19 cellular contexts compared by ENCODE assay signal in genomic region chr6:3425574-3425973, GRCh38. TPM values are rescaled to one million over a fixed set of nuclear protein-coding genes. Genes with fewer than 3 reads are reported as not detected.
A peak's percentile ranks its signal among the peaks of the same experiment; 100 is the strongest.
DNase-seq lines count a peak whose midpoint lies in the region; ATAC-seq, FAIRE-seq and TF ChIP-seq lines count a peak whose summit lies in the region.
"Had no signal": no experiment of that assay in that cellular context is flagged by ENCODE, and none has a peak within 500 bp of the region (broad histone marks: within the 10 kb centered on the region; RNA-seq: fewer than 3 reads in every experiment).

No MANE protein-coding gene starts in this region.

- peak overlapping the region; percentile 2 for H3K4me2 ChIP-seq in GM23248 (ENCODE audit: unreplicated experiment)
- H3K4me2 ChIP-seq in H1 (ENCODE audit: insufficient read depth in 1 of 2, low read depth in 2 of 2, low read length in 2 of 2): no peak overlapping the region
- H3K4me2 ChIP-seq in smooth muscle cell: no peak overlapping the region
- H3K4me2 ChIP-seq: BLaER1 had no signal

- H3K79me1 ChIP-seq in H1 (ENCODE audit: low read depth, low read length): peaks cover 9% of the 10 kb centered on the region

- H3F3A ChIP-seq in GM23248 (ENCODE audit: insufficient read depth) (peaks cover 30% of the 10 kb centered on the region), smooth muscle cell (ENCODE audit: low read depth) (peaks cover 3% of the 10 kb centered on the region)

- intact Hi-C loops in psoas muscle (cut with DNase I): loop anchor here in 1 of 2 donors (10.0 kb wide), 1 partner anchor 141 kb away; no protein-coding TSS in a partner anchor

- no peak overlapping the region for H2BK5ac ChIP-seq in H1 (ENCODE audit: low read depth, low read length)

- no peaks in the 10 kb centered on the region for H3K9me3 ChIP-seq in GM23248 (ENCODE audit: low read depth)
- no peaks in the 10 kb centered on the region for H3K9me3 ChIP-seq in RWPE2 (ENCODE audit: severe bottlenecking)
- no peaks in the 10 kb centered on the region for H3K9me3 ChIP-seq in H1 (ENCODE audit: insufficient read depth in 2 of 2, low read depth in 1 of 2, low read length in 1 of 2)
- no peaks in the 10 kb centered on the region for H3K9me3 ChIP-seq in smooth muscle cell (replicated peaks; ENCODE audit: low read depth)
- H3K9me3 ChIP-seq in psoas muscle: no peaks in the 10 kb centered on the region
- H3K9me3 ChIP-seq: BLaER1 had no signal

- H4K20me1 ChIP-seq in GM23248 (ENCODE audit: insufficient read depth) (no peaks in the 10 kb centered on the region), H1 (replicated peaks in 1 of 2; ENCODE audit: control insufficient read depth in 1 of 2, insufficient read depth in 2 of 2, low read length in 2 of 2) (no peaks in the 10 kb centered on the region), smooth muscle cell (ENCODE audit: low read depth) (no peaks in the 10 kb centered on the region)
- H4K20me1 ChIP-seq: BLaER1 had no signal

- H2AFZ ChIP-seq in GM23248 (no peak overlapping the region), H1 (ENCODE audit: low read length) (no peak overlapping the region), smooth muscle cell (ENCODE audit: low read depth) (no peak overlapping the region)

- no peak overlapping the region for H2AK5ac ChIP-seq in H1 (ENCODE audit: low read depth, low read length)

- H3K23ac ChIP-seq in H1 (ENCODE audit: insufficient read length): no peak overlapping the region

- H3K79me2 ChIP-seq in GM23248 (ENCODE audit: insufficient read depth) (peaks cover 11% of the 10 kb centered on the region; the same call in 1 of the 2 replicates), H1 (ENCODE audit: control insufficient read depth in 1 of 2, insufficient read depth in 2 of 2, low read length in 2 of 2) (peaks cover 0 to 62% of the 10 kb centered on the region in 2 experiments; a peak in 2 of 4 replicates), smooth muscle cell (ENCODE audit: low read depth) (no peaks in the 10 kb centered on the region)

- no peak for FAIRE-seq in H1 (lab: Jason Lieb, UNC)
- FAIRE-seq: A204.1, G401.6, GM12891, HTR-8/SVneo had no signal

- DNase-seq in GM23248: no peak
- no peak for DNase-seq in RWPE2 (ENCODE audit: low spot score)
- DNase-seq in H1 (ENCODE audit: low read depth in 1 of 2, low spot score in 2 of 2): no peak
- DNase-seq in smooth muscle cell (lab: John Stamatoyannopoulos, UW; ENCODE audit: unreplicated experiment): no peak
- DNase-seq in SIG-M5 (lab: John Stamatoyannopoulos, UW): no peak
- no peak for DNase-seq in RKO (ENCODE audit: low spot score)
- DNase-seq in activated CD8-positive, alpha-beta memory T cell treated with anti-CD3 and anti-CD28 coated beads, Interleukin-2, amount 50 U/mL, for 48 hours: no peak
- no peak for DNase-seq in psoas muscle
- DNase-seq: CD8-positive, alpha-beta T cell; COR-L47; GOT3; H9; KG1 had no signal

- no peak overlapping the region for H4K5ac ChIP-seq in H1 (ENCODE audit: insufficient read length, low read depth, low read length)

- no peak overlapping the region for H4K91ac ChIP-seq in H1 (replicated peaks; ENCODE audit: insufficient read length, low read length)

- no peak overlapping the region for H4K8ac ChIP-seq in H1 (ENCODE audit: extremely low read depth, insufficient read depth, low read length)

- no peak overlapping the region for H2BK120ac ChIP-seq in H1 (replicated peaks; ENCODE audit: low read depth, low read length)

- no peak for ATAC-seq in RWPE2 (ENCODE audit: low read depth)
- no peak for ATAC-seq in psoas muscle
- ATAC-seq: CD8-positive, alpha-beta T cell had no signal

- no peak overlapping the region for H3K4me3 ChIP-seq in GM23248
- no peak overlapping the region for H3K4me3 ChIP-seq in RWPE2 (ENCODE audit: severe bottlenecking)
- no peak overlapping the region for H3K4me3 ChIP-seq in H1 (ENCODE audit: extremely low read depth in 1 of 4, insufficient read depth in 2 of 4, low read depth in 3 of 4, low read length in 4 of 4)
- H3K4me3 ChIP-seq in smooth muscle cell: no peak overlapping the region
- H3K4me3 ChIP-seq in psoas muscle: no peak overlapping the region
- H3K4me3 ChIP-seq: BLaER1 had no signal

- TF ChIP-seq EP300 in H1 (IDR thresholded peaks at IDR 0.05; ENCODE audit: borderline replicate concordance in 1 of 2, low read depth in 2 of 2, low read length in 2 of 2): no peak

- H3K36me3 ChIP-seq in GM23248 (ENCODE audit: low read depth) (no peaks in the 10 kb centered on the region), RWPE2 (ENCODE audit: low read depth) (no peaks in the 10 kb centered on the region), H1 (ENCODE audit: control insufficient read depth in 2 of 4, insufficient read depth in 4 of 4, low read length in 3 of 4) (no peaks in the 10 kb centered on the region), smooth muscle cell (ENCODE audit: low read depth) (no peaks in the 10 kb centered on the region), psoas muscle (ENCODE audit: insufficient read depth in 1 of 2, low read depth in 1 of 2) (no peaks in the 10 kb centered on the region)
- H3K36me3 ChIP-seq: BLaER1 had no signal

- WGBS in GM23248 (ENCODE audit: low coverage in 1 of 2, low lambda C conversion rate in 2 of 2, missing lambda C conversion rate in 2 of 2), 2 experiments: 90 to 95% methylated on average over 2 of the region's 2 CpGs
- WGBS in H1 (ENCODE audit: extremely low coverage in 1 of 2, insufficient coverage in 1 of 2, insufficient read length in 1 of 2, insufficient replicate concordance in 2 of 2, low coverage in 1 of 2, low lambda C conversion rate in 2 of 2, missing lambda C conversion rate in 1 of 2), 2 experiments: 93% methylated on average over 2 of the region's 2 CpGs; no CpG with 5 or more reads in 1 of the 2 experiments
- WGBS in smooth muscle cell (ENCODE audit: low lambda C conversion rate): 63% methylated on average over 2 of the region's 2 CpGs
- 61 to 87% (median 65%) methylated on average over 2 of the region's 2 CpGs for WGBS in psoas muscle, 3 donors

- H3K56ac ChIP-seq in H1 (replicated peaks; ENCODE audit: insufficient read length, low read depth, low read length): no peak overlapping the region

- H3K27me3 ChIP-seq in GM23248 (replicated peaks; ENCODE audit: insufficient read depth) (no peaks in the 10 kb centered on the region), RWPE2 (ENCODE audit: insufficient read depth, poor library complexity, severe bottlenecking) (no peaks in the 10 kb centered on the region), H1 (replicated peaks in 1 of 4; ENCODE audit: control insufficient read depth in 3 of 4, extremely low read depth in 1 of 4, insufficient read depth in 3 of 4, low read length in 3 of 4) (no peaks in the 10 kb centered on the region), smooth muscle cell (ENCODE audit: low read depth) (peaks cover 5% of the 10 kb centered on the region), psoas muscle (ENCODE audit: insufficient read depth in 3 of 3, low read length in 2 of 3) (no peaks in the 10 kb centered on the region)
- H3K27me3 ChIP-seq: BLaER1 had no signal

- H3K14ac ChIP-seq in H1 (ENCODE audit: insufficient read length): no peak overlapping the region

- no peak overlapping the region; the same call in 1 of the 2 replicates for H2BK12ac ChIP-seq in H1 (ENCODE audit: low read depth, low read length)

- H3K27ac ChIP-seq in GM23248: no peak overlapping the region
- H3K27ac ChIP-seq in RWPE2 (ENCODE audit: poor library complexity, severe bottlenecking): peak overlapping the region; percentile 52
- H3K27ac ChIP-seq in H1 (ENCODE audit: low read depth, low read length): no peak overlapping the region
- H3K27ac ChIP-seq in smooth muscle cell (ENCODE audit: low read depth): peak overlapping the region; percentile 66
- no peak overlapping the region for H3K27ac ChIP-seq in psoas muscle
- H3K27ac ChIP-seq: BLaER1 had no signal

- no peaks in the 10 kb centered on the region; the same call in 1 of the 2 replicates for H3K23me2 ChIP-seq in H1 (ENCODE audit: low read depth, low read length)

- CTCF ChIA-PET in H1 (lab: Charles Lee; ENCODE audit: partially characterized antibody): interaction anchor here (1.6 to 3.3 kb wide), 4 partner anchors 10 to 137 kb away, joined by 3 to 23 read pairs (median 12); no protein-coding TSS in a partner anchor

- H2BK20ac ChIP-seq in H1 (ENCODE audit: low read length): peak overlapping the region; percentile 40; the same call in 1 of the 2 replicates

- in situ Hi-C loops in GM23248 (cut with MboI): no loop called here

- H3K4ac ChIP-seq in H1 (replicated peaks; ENCODE audit: insufficient read length, low read depth, low read length): no peak overlapping the region

- no peak overlapping the region for H3K9ac ChIP-seq in GM23248
- no peak overlapping the region for H3K9ac ChIP-seq in H1 (replicated peaks in 1 of 4; ENCODE audit: extremely low read depth in 1 of 4, low read depth in 3 of 4, low read length in 3 of 4)
- no peak overlapping the region for H3K9ac ChIP-seq in smooth muscle cell (ENCODE audit: low read depth)
- H3K9ac ChIP-seq: BLaER1 had no signal

- no peak for TF ChIP-seq RAD21 in H1 (IDR thresholded peaks at IDR 0.05 in 1 of 2, conservative IDR thresholded peaks at IDR 0.05 in 1 of 2; ENCODE audit: low read depth in 2 of 2, low read length in 2 of 2)

- no peaks in the 10 kb centered on the region for H3K9me2 ChIP-seq in GM23248 (ENCODE audit: insufficient read depth)

- TF ChIP-seq CTCF in RWPE2 (IDR thresholded peaks at IDR 0.05; ENCODE audit: poor library complexity, severe bottlenecking) (no peak), H1 (IDR thresholded peaks at IDR 0.05; ENCODE audit: control extremely low read depth in 1 of 3, insufficient read depth in 1 of 3, low read depth in 1 of 3, low read length in 3 of 3) (no peak), smooth muscle cell (IDR thresholded peaks at IDR 0.05; ENCODE audit: borderline replicate concordance, insufficient read depth, poor library complexity, severe bottlenecking) (no peak), psoas muscle (IDR thresholded peaks at IDR 0.05) (no peak)

- POLR2A ChIA-PET in H1 (lab: Charles Lee; ENCODE audit: partially characterized antibody): no interaction called here

- no peak overlapping the region for H3K18ac ChIP-seq in H1 (ENCODE audit: extremely low read depth, low read length)

- TF ChIP-seq POLR2A in H1 (IDR thresholded peaks at IDR 0.05; ENCODE audit: control extremely low read depth in 1 of 2, low read depth in 2 of 2, low read length in 2 of 2): no peak

- no peak overlapping the region for H2BK15ac ChIP-seq in H1 (ENCODE audit: low read length)

- H3K4me1 ChIP-seq in GM23248 (ENCODE audit: insufficient read depth) (peaks cover 52% of the 10 kb centered on the region), RWPE2 (ENCODE audit: insufficient read depth, poor library complexity, severe bottlenecking) (peaks cover 46% of the 10 kb centered on the region), H1 (replicated peaks in 1 of 4; ENCODE audit: control insufficient read depth in 3 of 4, insufficient read depth in 4 of 4, low read length in 3 of 4) (peaks cover 24 to 39% (median 32%) of the 10 kb centered on the region in 4 experiments), smooth muscle cell (ENCODE audit: low read depth) (peaks cover 15% of the 10 kb centered on the region), psoas muscle (peaks cover 44% of the 10 kb centered on the region)

RNA-seq across cellular contexts. Expression of gene SLC22A23, which starts 31.3 kb away (rescaled TPM):
- total RNA-seq in GM23248 (2014; rRNA removed; shearing (Covaris generic)): 7.3 and 9.5 TPM in 2 replicates
- 2.4 TPM in 2 replicates for polyA plus RNA-seq in GM23248 (2016; fragmentation: Nextera tagmentation; extraction: Ambion mirVana)
- 37.1 and 38.4 TPM in 2 replicates for total RNA-seq in H1 (2021; fragmentation: NEBNext Ultra II Directional; extraction: Animal tissue kit (Norgen Biotek cat#: 25700))
- 9.9 and 15.8 TPM in 2 replicates for polyA plus RNA-seq in H1 (2011; rRNA removed)
- 10.2 TPM for polyA plus RNA-seq in H1 (2011; cell fraction: cytosol; rRNA removed)
- 28.3 TPM for polyA plus RNA-seq in H1 (2011; cell fraction: nucleus; rRNA removed)
- 15.4 to 22.2 TPM (median 19.8 TPM) in 4 replicates for polyA plus RNA-seq in H1 (2012, experiment 1 of 2)
- polyA plus RNA-seq in H1 (2012, experiment 2 of 2): 11.3 TPM
- polyA plus RNA-seq in H1 (2013, experiment 1 of 2): 26.5 TPM
- 28.3 TPM for polyA plus RNA-seq in H1 (2013, experiment 2 of 2)
- 19.6 and 26.4 TPM in 2 replicates for polyA minus RNA-seq in H1 (2011; rRNA and poly(A)+ RNA removed)
- polyA minus RNA-seq in H1 (2011; cell fraction: cytosol; rRNA and poly(A)+ RNA removed): 18.3 TPM
- polyA minus RNA-seq in H1 (2011; cell fraction: nucleus; rRNA and poly(A)+ RNA removed): 33.0 TPM
- 3.6 and 3.8 TPM in 2 replicates for total RNA-seq in smooth muscle cell
- 1.6 and 2.7 TPM in 2 replicates for polyA plus RNA-seq in smooth muscle cell
- total RNA-seq in psoas muscle: 10 to 100 TPM in 3 of 4 donors, 1 to 10 TPM in 1; 8.7 to 13.7 (median 13.2) TPM
- polyA plus RNA-seq in psoas muscle: 1 to 10 TPM; 4.6 to 7.8 (median 5.1) TPM
- polyA plus RNA-seq: AG04450 had no signal

Comparison
In these comparisons a context has a peak if more than half of its experiments do, and no peak if none do; other contexts are left out.
1. H3K27ac ChIP-seq: peak in RWPE2 (single experiment) and smooth muscle cell (single experiment); none in GM23248 (single experiment), H1 (single experiment) and psoas muscle (single experiment).